In the genomic region with DNA sequence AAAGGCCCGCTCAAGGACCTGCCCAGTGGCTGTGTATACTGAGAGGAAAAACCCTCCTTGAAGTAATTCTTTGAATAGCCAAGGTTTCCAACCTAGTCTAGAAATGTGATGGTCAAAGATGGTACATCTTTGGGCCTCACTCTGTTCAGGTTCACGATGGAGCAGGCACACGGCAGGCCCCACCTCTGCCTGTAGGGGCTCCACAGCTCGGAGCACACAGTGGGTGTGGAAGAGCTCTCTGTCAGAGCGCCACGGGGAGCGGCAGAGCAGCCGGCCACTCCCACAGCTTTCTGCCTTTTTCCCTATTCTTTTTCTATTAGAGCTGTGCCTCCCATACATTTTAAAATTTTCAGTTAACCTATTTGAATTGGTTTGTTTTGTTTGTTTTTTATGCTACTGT, we compare ENCODE assay signal across 14 cellular contexts.
A peak's percentile ranks its signal among the peaks of the same experiment; 100 is the strongest.
DNase-seq lines count a peak whose midpoint lies in the region; ATAC-seq and TF ChIP-seq lines count a peak whose summit lies in the region.
"Had no signal": no experiment of that assay in that cellular context is flagged by ENCODE, and none has a peak within 500 bp of the region (broad histone marks: within the 10 kb centered on the region; RNA-seq: fewer than 3 reads in every experiment).

No MANE protein-coding gene starts in this region.

- ATAC-seq in WTC11, result peak; percentile 94
- ATAC-seq in foreskin keratinocyte, result peak; percentile 24
- no peak for ATAC-seq in activated naive CD4-positive, alpha-beta T cell treated with anti-CD3 and anti-CD28 coated beads, Interleukin-2, amount 50 U/mL, for 72 hours

- no peak overlapping the region for H3K4me3 ChIP-seq in H7 (ENCODE audit: insufficient read depth, low read depth, low read length)
- H3K4me3 ChIP-seq: BLaER1 had no signal

- no peak overlapping the region for H3K4me3 Mint-ChIP-seq in WTC11
- H3K4me3 Mint-ChIP-seq in activated CD4-positive, alpha-beta T cell treated with anti-CD3 and anti-CD28 coated beads, Interleukin-2, amount 10 ng/mL, durations not matched to agents 7 days and 5 days, result no peak overlapping the region
- H3K4me3 Mint-ChIP-seq: CD14-positive monocyte; CD4-positive, alpha-beta memory T cell had no signal

- TF ChIP-seq CTCF in WTC11 (IDR thresholded peaks at IDR 0.05) (no peak), foreskin keratinocyte (conservative IDR thresholded peaks at IDR 0.05) (no peak)

- no peaks in the 10 kb centered on the region for H3K36me3 ChIP-seq in H7 (replicated peaks; ENCODE audit: control insufficient read depth, insufficient read depth, low read length)
- H3K36me3 ChIP-seq: BLaER1 had no signal

- H3K4me1 ChIP-seq in foreskin keratinocyte, result no peaks in the 10 kb centered on the region

- H3K4me1 Mint-ChIP-seq in WTC11, result peaks cover 10% of the 10 kb centered on the region
- H3K4me1 Mint-ChIP-seq in activated CD4-positive, alpha-beta T cell treated with anti-CD3 and anti-CD28 coated beads, Interleukin-2, amount 10 ng/mL, durations not matched to agents 7 days and 5 days, result no peaks in the 10 kb centered on the region
- H3K4me1 Mint-ChIP-seq: CD14-positive monocyte had no signal

- no peak overlapping the region for H3K27ac ChIP-seq in foreskin keratinocyte
- H3K27ac ChIP-seq: BLaER1 had no signal

- CTCF ChIA-PET in WTC11 (lab: Charles Lee), result no interaction called here
- CTCF ChIA-PET in activated CD4-positive, alpha-beta T cell treated with anti-CD3 and anti-CD28 coated beads, Interleukin-2, amount 10 ng/mL, durations not matched to agents 7 days and 5 days (lab: Charles Lee), result no interaction called here

- H3K27ac Mint-ChIP-seq in WTC11, result no peak overlapping the region
- H3K27ac Mint-ChIP-seq in activated CD4-positive, alpha-beta T cell treated with anti-CD3 and anti-CD28 coated beads, Interleukin-2, amount 10 ng/mL, durations not matched to agents 7 days and 5 days, result no peak overlapping the region
- H3K27ac Mint-ChIP-seq in activated naive CD4-positive, alpha-beta T cell treated with anti-CD3 and anti-CD28 coated beads, Interleukin-2, amount 50 U/mL, for 72 hours, result no peak overlapping the region
- H3K27ac Mint-ChIP-seq: CD14-positive monocyte; CD4-positive, alpha-beta memory T cell had no signal

- POLR2A ChIA-PET in WTC11 (lab: Charles Lee), result no interaction called here
- POLR2A ChIA-PET in activated CD4-positive, alpha-beta T cell treated with anti-CD3 and anti-CD28 coated beads, Interleukin-2, amount 10 ng/mL, durations not matched to agents 7 days and 5 days (lab: Charles Lee), result no interaction called here

- no peaks in the 10 kb centered on the region for H3K27me3 Mint-ChIP-seq in WTC11 (ENCODE audit: low read depth)
- no peaks in the 10 kb centered on the region for H3K27me3 Mint-ChIP-seq in activated CD4-positive, alpha-beta T cell treated with anti-CD3 and anti-CD28 coated beads, Interleukin-2, amount 10 ng/mL, durations not matched to agents 7 days and 5 days
- H3K27me3 Mint-ChIP-seq: CD4-positive, alpha-beta memory T cell had no signal

- peaks cover 19% of the 10 kb centered on the region for H3K9me3 Mint-ChIP-seq in WTC11
- peaks cover 3% of the 10 kb centered on the region for H3K9me3 Mint-ChIP-seq in activated CD4-positive, alpha-beta T cell treated with anti-CD3 and anti-CD28 coated beads, Interleukin-2, amount 10 ng/mL, durations not matched to agents 7 days and 5 days
- H3K9me3 Mint-ChIP-seq in activated naive CD4-positive, alpha-beta T cell treated with anti-CD3 and anti-CD28 coated beads, Interleukin-2, amount 50 U/mL, for 72 hours, result peaks cover 5 to 8% of the 10 kb centered on the region in 2 donors

- DNase-seq in H7 (peak; percentile 52), WTC11 (ENCODE audit: low spot score) (peak; percentile 21), foreskin keratinocyte (no peak), ecto neural progenitor cell (ENCODE audit: low spot score) (no peak), NCI-H187 treated with DMSO at 0.1 percent for 48 hours (lab: John Stamatoyannopoulos, UW) (no peak)
- DNase-seq in activated CD4-positive, alpha-beta T cell treated with anti-CD3 and anti-CD28 coated beads, Interleukin-2, amount 10 ng/mL, durations not matched to agents 7 days and 5 days, result no peak
- DNase-seq in activated naive CD4-positive, alpha-beta T cell treated with anti-CD3 and anti-CD28 coated beads, Interleukin-2, amount 50 U/mL, for 72 hours (ENCODE audit: low spot score in 2 of 2), result no peak
- DNase-seq: 8988T; CD4-positive, alpha-beta memory T cell; DMS153; DMS79; GDM1 had no signal

- no peaks in the 10 kb centered on the region for H3K36me3 Mint-ChIP-seq in WTC11
- H3K36me3 Mint-ChIP-seq in activated CD4-positive, alpha-beta T cell treated with anti-CD3 and anti-CD28 coated beads, Interleukin-2, amount 10 ng/mL, durations not matched to agents 7 days and 5 days (ENCODE audit: low read depth), result no peaks in the 10 kb centered on the region
- H3K36me3 Mint-ChIP-seq in activated naive CD4-positive, alpha-beta T cell treated with anti-CD3 and anti-CD28 coated beads, Interleukin-2, amount 50 U/mL, for 72 hours, result no peaks in the 10 kb centered on the region
- H3K36me3 Mint-ChIP-seq: CD14-positive monocyte had no signal

- H3K27me3 ChIP-seq in H7 (ENCODE audit: control insufficient read depth, insufficient read depth, low read length) (no peaks in the 10 kb centered on the region), foreskin keratinocyte (peaks cover 2% of the 10 kb centered on the region)
- H3K27me3 ChIP-seq: BLaER1 had no signal

TF ChIP-seq in WTC11, 78 proteins besides CTCF, POLR2A, EP300 and RAD21:
- TF ChIP-seq TEAD1 (CRISPR knock-in tag; IDR thresholded peaks at IDR 0.05) (no peak), MXD4 (CRISPR knock-in tag; IDR thresholded peaks at IDR 0.05; ENCODE audit: borderline replicate concordance) (no peak), TEAD4 (CRISPR knock-in tag; IDR thresholded peaks at IDR 0.05) (no peak), HMGA2 (CRISPR knock-in tag; IDR thresholded peaks at IDR 0.05) (no peak)

Comparison
In these comparisons a context has a peak if more than half of its experiments do, and no peak if none do; other contexts are left out.
1. DNase-seq: peak in H7 (single experiment) and WTC11 (single experiment); none in foreskin keratinocyte (0 of 2), activated CD4-positive, alpha-beta T cell treated with anti-CD3 and anti-CD28 coated beads, Interleukin-2, amount 10 ng/mL, durations not matched to agents 7 days and 5 days (single experiment), ecto neural progenitor cell (single experiment), NCI-H187 treated with DMSO at 0.1 percent for 48 hours (single experiment) and activated naive CD4-positive, alpha-beta T cell treated with anti-CD3 and anti-CD28 coated beads, Interleukin-2, amount 50 U/mL, for 72 hours (0 of 2).
2. ATAC-seq: peak in WTC11 (single experiment) and foreskin keratinocyte (single experiment); none in activated naive CD4-positive, alpha-beta T cell treated with anti-CD3 and anti-CD28 coated beads, Interleukin-2, amount 50 U/mL, for 72 hours (0 of 2).